In the genomic region with DNA sequence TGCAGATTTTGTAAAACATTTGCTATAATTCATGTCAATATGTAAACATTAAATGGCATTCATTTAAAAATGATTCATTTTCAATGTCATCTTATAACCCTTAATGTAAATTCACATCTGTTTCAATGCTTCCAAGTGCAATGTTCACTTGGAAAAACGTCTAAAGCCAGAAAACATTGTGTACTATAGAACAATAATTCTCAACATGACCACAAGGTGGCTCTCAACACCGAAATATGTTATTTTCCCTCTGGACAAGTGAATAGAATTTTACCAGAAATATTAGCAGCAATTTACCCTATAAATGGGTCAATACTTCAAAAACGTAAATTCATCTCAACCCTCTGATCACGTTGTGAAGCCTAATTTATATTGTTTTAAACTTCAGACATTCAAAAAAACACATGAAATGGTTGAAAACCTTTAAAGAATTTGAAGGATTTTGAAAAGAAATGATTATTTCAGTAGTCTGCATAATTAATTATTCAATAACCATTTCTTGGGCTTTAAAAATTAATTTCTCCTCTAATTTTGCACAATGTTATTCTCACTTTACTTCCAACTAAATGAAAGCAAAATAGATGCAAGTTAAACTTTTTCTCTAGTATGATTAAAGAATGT, we compare ENCODE assay signal across 8 cellular contexts. TPM values are rescaled to one million over a fixed set of nuclear protein-coding genes. Genes with fewer than 3 reads are reported as not detected.
A peak's percentile ranks its signal among the peaks of the same experiment; 100 is the strongest.
DNase-seq lines count a peak whose midpoint lies in the region; ATAC-seq and TF ChIP-seq lines count a peak whose summit lies in the region.

No MANE protein-coding gene starts in this region.

- WGBS in stomach, 5 donors = 1 to 2% (median 2%) methylated on average over 4 of the region's 4 CpGs

- H3K4me3 ChIP-seq in KMS-11 (IDR thresholded peaks at IDR 0.05; ENCODE audit: insufficient read depth, low read depth, low read length) = no peak overlapping the region
- H3K4me3 ChIP-seq in fibroblast of mammary gland (ENCODE audit: control insufficient read depth, low read depth, low read length) = no peak overlapping the region
- no peak overlapping the region for H3K4me3 ChIP-seq in stomach

- TF ChIP-seq POLR2A in stomach (IDR thresholded peaks at IDR 0.05) = no peak

- H3K9ac ChIP-seq in KMS-11 = no peak overlapping the region

- intact Hi-C loops in stomach (cut with DNase I; ENCODE audit: low total_unique reads) = no loop called here

- no peak for TF ChIP-seq EP300 in stomach (IDR thresholded peaks at IDR 0.05)

- no peaks in the 10 kb centered on the region for H3K4me1 ChIP-seq in KMS-11 (ENCODE audit: low read depth, poor library complexity, severe bottlenecking)
- H3K4me1 ChIP-seq in stomach = no peaks in the 10 kb centered on the region

- no peaks in the 10 kb centered on the region for H3K79me2 ChIP-seq in KMS-11 (ENCODE audit: insufficient read depth, low read depth)

- DNase-seq in RPMI7951 (ENCODE audit: low read depth) (peak; percentile 25), fibroblast of mammary gland (ENCODE audit: low read depth) (peak; percentile 38), stomach (no peak), T-helper 9 cell (no peak)

- ATAC-seq in HG03571 (IDR thresholded peaks at IDR 0.05; ENCODE audit: unreplicated experiment) = no peak

- no peaks in the 10 kb centered on the region for H3K9me3 ChIP-seq in stomach

- no peaks in the 10 kb centered on the region for H3K36me3 ChIP-seq in KMS-11 (ENCODE audit: insufficient read depth)
- no peaks in the 10 kb centered on the region for H3K36me3 ChIP-seq in stomach

- peak; percentile 73 for TF ChIP-seq CTCF in 22Rv1 (IDR thresholded peaks at IDR 0.05)
- peak; percentile 22; the same call in 1 of the 2 replicates for TF ChIP-seq CTCF in GM12874 (IDR thresholded peaks at IDR 0.05; ENCODE audit: insufficient read depth, low read depth, low read length)
- TF ChIP-seq CTCF in KMS-11 (conservative IDR thresholded peaks at IDR 0.05; ENCODE audit: low read depth, low read length) = peak; percentile 79
- peak; percentile 53 for TF ChIP-seq CTCF in fibroblast of mammary gland (conservative IDR thresholded peaks at IDR 0.05; ENCODE audit: control insufficient read depth, insufficient read depth, low read depth, low read length)
- peak in 4 of 7 experiments; percentile 34 to 47 (median 46) for TF ChIP-seq CTCF in stomach (IDR thresholded peaks at IDR 0.05)

- no peaks in the 10 kb centered on the region for H4K20me1 ChIP-seq in KMS-11 (ENCODE audit: insufficient read depth)

- H3K27ac ChIP-seq in 22Rv1 (no peak overlapping the region), KMS-11 (no peak overlapping the region), stomach (no peak overlapping the region)

- no peak overlapping the region for H2AFZ ChIP-seq in KMS-11 (ENCODE audit: low read depth)

- H3K27me3 ChIP-seq in KMS-11 (ENCODE audit: insufficient read depth, low read depth) = no peaks in the 10 kb centered on the region
- H3K27me3 ChIP-seq in stomach = no peaks in the 10 kb centered on the region

- H3K4me2 ChIP-seq in KMS-11 = no peak overlapping the region

RNA-seq across cellular contexts. Expression of a gene that starts 11.0 kb away (rescaled TPM):
- total RNA-seq in RPMI7951 (2014; rRNA removed; shearing (Covaris generic)) = not detected in 2 replicates
- 1 to 10 TPM in 1 of 5 donors, not detected in 4; 4.2 TPM for total RNA-seq in stomach
- not detected for polyA plus RNA-seq in stomach

Comparison
In these comparisons a context has a peak if more than half of its experiments do, and no peak if none do; other contexts are left out.
1. CTCF ChIP-seq: peak in every context shown above with its lines; median percentile 79 in KMS-11; 73 in 22Rv1; 53 in fibroblast of mammary gland; 46 in stomach; 22 in GM12874.
2. DNase-seq: peak in RPMI7951 (single experiment) and fibroblast of mammary gland (single experiment); none in stomach (single experiment) and T-helper 9 cell (single experiment).